In the genomic region with DNA sequence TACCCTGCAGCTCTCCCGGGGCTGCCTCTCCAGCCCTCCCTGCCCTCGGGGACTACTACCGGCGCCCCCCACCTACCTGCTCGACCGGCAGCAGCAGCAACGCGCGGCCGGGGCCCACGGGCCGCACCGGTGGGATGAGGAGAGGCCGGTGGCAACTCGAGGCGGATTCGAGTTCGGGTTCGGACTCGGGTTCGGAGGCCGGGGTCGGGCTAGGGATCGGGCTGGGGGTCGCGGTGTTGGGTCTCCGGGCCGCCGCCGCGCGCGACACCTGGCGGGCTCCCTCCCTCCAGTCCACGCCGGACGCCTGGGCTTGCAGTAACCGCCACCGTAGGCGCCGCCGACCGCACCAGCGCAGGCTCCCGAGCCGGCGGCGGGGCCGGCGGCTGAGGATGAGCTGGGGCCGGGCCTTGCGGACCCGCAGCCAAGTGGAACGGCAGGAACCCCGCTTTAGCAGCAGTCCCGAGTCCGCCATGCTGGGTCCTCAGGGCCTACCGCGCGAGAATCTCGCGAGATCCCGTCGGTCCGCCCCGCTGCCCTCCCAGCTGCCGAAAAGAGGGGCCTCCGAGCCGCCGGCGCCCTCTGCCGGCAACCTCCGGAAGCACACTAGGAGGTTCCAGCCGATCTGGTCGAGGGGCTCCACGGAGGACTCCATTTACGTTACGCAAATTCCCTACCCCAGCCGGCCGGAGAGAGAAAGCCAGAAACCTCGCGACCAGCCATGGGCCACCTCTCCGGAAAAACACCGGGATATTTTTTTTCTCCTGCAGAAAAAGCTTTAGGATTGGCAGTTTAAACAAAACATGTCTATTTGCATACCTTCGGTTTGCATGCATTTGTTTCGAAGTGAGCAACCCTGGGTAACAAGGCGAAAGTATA, we compare ENCODE assay signal across 8 cellular contexts. TPM values are rescaled to one million over a fixed set of nuclear protein-coding genes. Genes with fewer than 3 reads are reported as not detected.
DNase-seq lines count a peak whose midpoint lies in the region; ATAC-seq and TF ChIP-seq lines count a peak whose summit lies in the region.

A gene (minus strand): TSS at position 483 of the 876 bp plus-strand sequence. CDS start 11 bp downstream, at position 472.

- peak; percentile 91 for DNase-seq in NCI-H1105 treated with DMSO at 0.1 percent for 48 hours (lab: John Stamatoyannopoulos, UW)
- peak; percentile 38 to 81 for DNase-seq in SW 1271 (lab: John Stamatoyannopoulos, UW)
- peak; percentile 97 for DNase-seq in activated naive CD8-positive, alpha-beta T cell treated with anti-CD3 and anti-CD28 coated beads, Interleukin-2, amount 50 U/mL, for 24 hours
- DNase-seq in cardiac septum (ENCODE audit: low spot score): peak; percentile 97
- DNase-seq in pons (ENCODE audit: low spot score): peak; percentile 84
- DNase-seq in type B pancreatic cell (ENCODE audit: extremely low spot score, unreplicated experiment): peak; percentile 99

- peak within 1 kb of the TSS; percentile 85 for H3K4me3 Mint-ChIP-seq in activated naive CD8-positive, alpha-beta T cell treated with anti-CD3 and anti-CD28 coated beads, Interleukin-2, amount 50 U/mL, for 24 hours
- H3K4me3 Mint-ChIP-seq in type B pancreatic cell: peak within 1 kb of the TSS; percentile 85

- H3K36me3 Mint-ChIP-seq in activated naive CD8-positive, alpha-beta T cell treated with anti-CD3 and anti-CD28 coated beads, Interleukin-2, amount 50 U/mL, for 24 hours (ENCODE audit: low read depth): peaks cover 5% of the 10 kb centered on the region
- peaks cover 3% of the 10 kb centered on the region for H3K36me3 Mint-ChIP-seq in type B pancreatic cell

- H3K9me3 Mint-ChIP-seq in activated naive CD8-positive, alpha-beta T cell treated with anti-CD3 and anti-CD28 coated beads, Interleukin-2, amount 50 U/mL, for 24 hours: no peaks in the 10 kb centered on the region
- no peaks in the 10 kb centered on the region for H3K9me3 Mint-ChIP-seq in type B pancreatic cell

- ATAC-seq in HG02678 (IDR thresholded peaks at IDR 0.05; ENCODE audit: unreplicated experiment): peak; percentile 90
- ATAC-seq in activated naive CD8-positive, alpha-beta T cell treated with anti-CD3 and anti-CD28 coated beads, Interleukin-2, amount 50 U/mL, for 24 hours: peak; percentile 97

- H3K27ac Mint-ChIP-seq in activated naive CD8-positive, alpha-beta T cell treated with anti-CD3 and anti-CD28 coated beads, Interleukin-2, amount 50 U/mL, for 24 hours: peak within 1 kb of the TSS; percentile 69
- peak within 1 kb of the TSS; percentile 39 for H3K27ac Mint-ChIP-seq in type B pancreatic cell

- H3K4me1 Mint-ChIP-seq in activated naive CD8-positive, alpha-beta T cell treated with anti-CD3 and anti-CD28 coated beads, Interleukin-2, amount 50 U/mL, for 24 hours: peaks cover 24% of the 10 kb centered on the region
- peaks cover 4% of the 10 kb centered on the region for H3K4me1 Mint-ChIP-seq in type B pancreatic cell (ENCODE audit: unreplicated experiment)

- no peaks in the 10 kb centered on the region for H3K27me3 Mint-ChIP-seq in activated naive CD8-positive, alpha-beta T cell treated with anti-CD3 and anti-CD28 coated beads, Interleukin-2, amount 50 U/mL, for 24 hours
- no peaks in the 10 kb centered on the region for H3K27me3 Mint-ChIP-seq in type B pancreatic cell

- TF ChIP-seq CTCF in GM12872 (IDR thresholded peaks at IDR 0.05; ENCODE audit: insufficient read depth, low read depth, low read length) (peak; percentile 92), type B pancreatic cell (conservative IDR thresholded peaks at IDR 0.05) (peak; percentile 95)

- intact Hi-C loops in cardiac septum (cut with DNase I): loop anchor here (1.0 to 2.0 kb wide), 4 partner anchors 25 to 147 kb away; a partner anchor contains a TSS

RNA-seq across cellular contexts. Expression of the gene that starts here (rescaled TPM):
- total RNA-seq in cardiac septum (16.5 TPM), type B pancreatic cell (ENCODE audit: low replicate concordance) (32.9 and 43.0 TPM in 2 replicates)

Comparison
In these comparisons a context has a peak if more than half of its experiments do, and no peak if none do; other contexts are left out.
1. Peak in every context shown above with its lines: DNase-seq and ATAC-seq.